Comparison of ENCODE assay signal across 8 cellular contexts in genomic region chr7:91880413-91881241, GRCh38. TPM values are rescaled to one million over a fixed set of nuclear protein-coding genes. Genes with fewer than 3 reads are reported as not detected.
DNase-seq lines count a peak whose midpoint lies in the region; ATAC-seq and TF ChIP-seq lines count a peak whose summit lies in the region.

MTERF1 (minus strand) TSS chr7:91880702; CDS start chr7:91880083, 619 bp downstream.

- H3K27me3 ChIP-seq in upper lobe of right lung: no peaks in the 10 kb centered on the region

- peak within 1 kb of the TSS; percentile 69 for H3K4me3 ChIP-seq in upper lobe of right lung

- H3K9me3 ChIP-seq in upper lobe of right lung: no peaks in the 10 kb centered on the region

- TF ChIP-seq CTCF in GM12873 (IDR thresholded peaks at IDR 0.05; ENCODE audit: insufficient read depth, low read depth, low read length, missing control alignments) (peak; percentile 90), upper lobe of right lung (IDR thresholded peaks at IDR 0.05) (peak; percentile 95)

- H3K36me3 ChIP-seq in upper lobe of right lung: no peaks in the 10 kb centered on the region

- intact Hi-C loops in cardiac septum (cut with DNase I): loop anchor here (5.0 to 10.0 kb wide), 2 partner anchors 174 to 567 kb away; partner anchors contain the start of gene GATAD1
- intact Hi-C loops in posterior cingulate gyrus (cut with DNase I): loop anchor here (1.0 to 5.0 kb wide), 3 partner anchors 50 to 566 kb away; partner anchors contain the start of genes AKAP9 and GATAD1
- intact Hi-C loops in upper lobe of right lung (cut with DNase I): no loop called here

- H3K27ac ChIP-seq in upper lobe of right lung: peak within 1 kb of the TSS; percentile 68

- peak; percentile 87 for DNase-seq in NCI-H128 (lab: John Stamatoyannopoulos, UW; ENCODE audit: unreplicated experiment)
- DNase-seq in SW 1271 (lab: John Stamatoyannopoulos, UW): peak; percentile 82 to 92
- DNase-seq in activated naive CD8-positive, alpha-beta T cell treated with anti-CD3 and anti-CD28 coated beads, Interleukin-2, amount 50 U/mL, for 16 hours (ENCODE audit: low read depth, low spot score): peak; percentile 87
- DNase-seq in cardiac septum (ENCODE audit: low spot score): peak; percentile 95
- peak; percentile 86 to 98 (median 94) for DNase-seq in posterior cingulate gyrus
- peak; percentile 96 for DNase-seq in upper lobe of right lung

- peak; percentile 98 for ATAC-seq in HG02759 (IDR thresholded peaks at IDR 0.05; ENCODE audit: unreplicated experiment)
- ATAC-seq in upper lobe of right lung: peak; percentile 100

- peaks cover 8% of the 10 kb centered on the region for H3K4me1 ChIP-seq in upper lobe of right lung

RNA-seq across cellular contexts. Expression of gene MTERF1, which starts in this region (rescaled TPM):
- total RNA-seq in cardiac septum (7.5 TPM), upper lobe of right lung (13.5 TPM)

Comparison
In these comparisons a context has a peak if more than half of its experiments do, and no peak if none do; other contexts are left out.
1. Peak in every context shown above with its lines: DNase-seq, ATAC-seq, H3K4me3 ChIP-seq and H3K27ac ChIP-seq.